16 cellular contexts compared by ENCODE assay signal in the genomic region with DNA sequence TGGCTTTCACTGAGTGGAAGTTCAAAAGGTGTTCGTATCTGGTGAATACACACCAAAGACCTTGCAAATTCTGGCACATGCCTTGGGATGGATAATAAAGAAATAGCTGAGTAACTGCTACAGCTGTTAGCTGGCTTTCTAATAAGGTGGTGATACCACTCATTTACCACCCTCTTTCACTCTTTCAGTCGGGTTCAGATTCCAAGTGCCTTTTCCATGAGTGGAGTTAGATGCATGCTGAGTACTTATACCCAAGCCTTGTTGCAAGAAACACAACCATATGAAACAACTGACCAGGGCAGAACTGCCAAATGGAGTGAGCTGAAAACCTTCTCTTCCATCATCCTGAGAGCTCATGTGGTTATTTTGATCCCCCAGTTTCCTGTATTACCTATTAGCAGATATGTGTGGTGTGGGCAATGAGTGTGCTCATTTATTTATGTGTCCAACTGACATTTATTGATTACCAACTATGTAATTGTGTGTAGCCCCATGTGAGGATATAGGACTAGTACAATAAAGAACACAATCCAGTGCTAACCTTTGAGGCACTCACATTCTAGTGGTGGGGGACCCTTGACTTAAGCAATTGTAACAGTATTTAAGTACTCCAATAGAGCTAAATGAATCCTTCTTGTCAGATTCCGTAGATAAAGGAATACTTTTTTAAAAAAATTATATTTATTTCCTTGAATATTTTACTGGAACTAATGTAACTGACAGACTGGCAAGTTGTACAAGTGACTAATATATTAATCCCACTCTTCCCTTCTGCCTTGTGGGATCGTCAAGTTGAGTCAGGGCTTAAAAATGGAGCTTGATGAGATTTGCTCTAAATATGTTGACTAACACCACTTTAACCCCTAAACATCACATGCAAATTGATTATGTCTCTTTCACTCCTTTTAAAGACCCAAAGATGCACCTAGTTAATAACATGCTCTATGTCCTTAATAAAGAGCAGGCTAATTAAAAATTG.
DNase-seq lines count a peak whose midpoint lies in the region; ATAC-seq and TF ChIP-seq lines count a peak whose summit lies in the region.
"Had no signal": no experiment of that assay in that cellular context is flagged by ENCODE, and none has a peak within 500 bp of the region (broad histone marks: within the 10 kb centered on the region; RNA-seq: fewer than 3 reads in every experiment).

No MANE protein-coding gene starts in this region.

- peak overlapping the region; percentile 54 for H3K4me2 ChIP-seq in smooth muscle cell
- H3K4me2 ChIP-seq: A549 had no signal

- no peak overlapping the region for H3K4me3 ChIP-seq in RWPE2 (ENCODE audit: severe bottlenecking)
- H3K4me3 ChIP-seq in smooth muscle cell, result no peak overlapping the region
- H3K4me3 ChIP-seq: A549 had no signal

- intact Hi-C loops in activated CD4-positive, alpha-beta T cell treated with anti-CD3 and anti-CD28 coated beads for 36 hours (cut with DNase I, micrococcal nuclease), result loop anchor here in 1 of 2 experiments (10.0 kb wide), 1 partner anchor 271 kb away; no protein-coding TSS in a partner anchor

- no peak overlapping the region for H3K4me3 Mint-ChIP-seq in activated CD4-positive, alpha-beta T cell treated with anti-CD3 and anti-CD28 coated beads for 36 hours

- CTCF ChIA-PET in activated CD4-positive, alpha-beta T cell treated with anti-CD3 and anti-CD28 coated beads for 36 hours (lab: Charles Lee), result interaction anchor here (0.6 to 12.2 kb wide), 11 partner anchors 8 to 238 kb away, joined by 3 to 113 read pairs (median 3); no protein-coding TSS in a partner anchor

- H3K9me3 Mint-ChIP-seq in activated CD4-positive, alpha-beta T cell treated with anti-CD3 and anti-CD28 coated beads for 36 hours (ENCODE audit: low read depth), result peaks cover 10% of the 10 kb centered on the region

- no peaks in the 10 kb centered on the region for H3K27me3 Mint-ChIP-seq in activated CD4-positive, alpha-beta T cell treated with anti-CD3 and anti-CD28 coated beads for 36 hours

- peaks cover 92% of the 10 kb centered on the region for H3K4me1 Mint-ChIP-seq in activated CD4-positive, alpha-beta T cell treated with anti-CD3 and anti-CD28 coated beads for 36 hours

- WGBS in smooth muscle cell (ENCODE audit: low lambda C conversion rate), result 55% methylated on average over 4 of the region's 4 CpGs

- no peak overlapping the region for H2AFZ ChIP-seq in smooth muscle cell (ENCODE audit: low read depth)
- H2AFZ ChIP-seq: parathyroid adenoma had no signal

- H3K36me3 Mint-ChIP-seq in activated CD4-positive, alpha-beta T cell treated with anti-CD3 and anti-CD28 coated beads for 36 hours (ENCODE audit: low read depth), result peaks cover 80% of the 10 kb centered on the region

- ATAC-seq in activated CD4-positive, alpha-beta T cell treated with anti-CD3 and anti-CD28 coated beads for 36 hours, result no peak
- ATAC-seq in RWPE2 (ENCODE audit: low read depth), result peak; percentile 71
- ATAC-seq in GM18867 (IDR thresholded peaks at IDR 0.05; ENCODE audit: unreplicated experiment), result no peak
- ATAC-seq: A549, Right ventricle myocardium inferior had no signal

- POLR2A ChIA-PET in activated CD4-positive, alpha-beta T cell treated with anti-CD3 and anti-CD28 coated beads for 36 hours (lab: Charles Lee), result interaction anchor here (0.7 kb wide), 1 partner anchor 1713 kb away, joined by 3 read pairs; no protein-coding TSS in a partner anchor

- peak overlapping the region; percentile 66 for H3K27ac Mint-ChIP-seq in activated CD4-positive, alpha-beta T cell treated with anti-CD3 and anti-CD28 coated beads for 36 hours

- peaks cover 58% of the 10 kb centered on the region for H3K79me2 ChIP-seq in smooth muscle cell (ENCODE audit: low read depth)
- H3K79me2 ChIP-seq: parathyroid adenoma had no signal

- H3K36me3 ChIP-seq in RWPE2 (ENCODE audit: low read depth) (no peaks in the 10 kb centered on the region; the same call in 1 of the 2 replicates), smooth muscle cell (ENCODE audit: low read depth) (no peaks in the 10 kb centered on the region)
- H3K36me3 ChIP-seq: WERI-Rb-1 had no signal

- peaks cover 32% of the 10 kb centered on the region for H3F3A ChIP-seq in smooth muscle cell (ENCODE audit: low read depth)

- H3K27me3 ChIP-seq in RWPE2 (ENCODE audit: insufficient read depth, poor library complexity, severe bottlenecking) (no peaks in the 10 kb centered on the region), smooth muscle cell (ENCODE audit: low read depth) (no peaks in the 10 kb centered on the region)

- no peak for DNase-seq in activated CD4-positive, alpha-beta T cell treated with anti-CD3 and anti-CD28 coated beads for 36 hours
- no peak for DNase-seq in activated CD4-positive, alpha-beta T cell treated with anti-CD3 and anti-CD28 coated beads, Interleukin-2, amount 50 U/mL, for 1 hour
- no peak for DNase-seq in RWPE2 (ENCODE audit: low spot score)
- DNase-seq in fibroblast of peridontal ligament (ENCODE audit: extremely low read depth), result peak; percentile 48
- no peak for DNase-seq in smooth muscle cell (lab: John Stamatoyannopoulos, UW; ENCODE audit: unreplicated experiment)
- DNase-seq in SKM-1 (lab: John Stamatoyannopoulos, UW; ENCODE audit: unreplicated experiment), result no peak
- no peak for DNase-seq in stimulated activated CD4-positive, alpha-beta T cell treated with anti-CD3 and anti-CD28 coated beads, Interleukin-12 subunit alpha, Interleukin-12 subunit beta, amount 100 ng/mL, for 4 hours
- DNase-seq: cerebellar nuclear complex; DND-41; MM.1S; stimulated activated CD4-positive, alpha-beta T cell treated with anti-CD3 and anti-CD28 coated beads, Interleukin-4, amount 100 ng/mL, for 4 hours; WERI-Rb-1 had no signal

- H3K9ac ChIP-seq in smooth muscle cell (ENCODE audit: low read depth), result peak overlapping the region; percentile 46
- H3K9ac ChIP-seq: parathyroid adenoma had no signal

- H3K4me1 ChIP-seq in RWPE2 (ENCODE audit: insufficient read depth, poor library complexity, severe bottlenecking) (peaks cover 58% of the 10 kb centered on the region), smooth muscle cell (ENCODE audit: low read depth) (peaks cover 13% of the 10 kb centered on the region)
- H3K4me1 ChIP-seq: parathyroid adenoma had no signal

- H4K20me1 ChIP-seq in smooth muscle cell (ENCODE audit: low read depth), result no peaks in the 10 kb centered on the region

- peak overlapping the region; percentile 94 for H3K27ac ChIP-seq in RWPE2 (ENCODE audit: poor library complexity, severe bottlenecking)
- H3K27ac ChIP-seq in smooth muscle cell (ENCODE audit: low read depth), result peak overlapping the region; percentile 85
- H3K27ac ChIP-seq: A549, parathyroid adenoma, WERI-Rb-1 had no signal

- TF ChIP-seq CTCF in RWPE2 (IDR thresholded peaks at IDR 0.05; ENCODE audit: poor library complexity, severe bottlenecking) (no peak), smooth muscle cell (IDR thresholded peaks at IDR 0.05; ENCODE audit: borderline replicate concordance, insufficient read depth, poor library complexity, severe bottlenecking) (no peak)

- H3K9me3 ChIP-seq in RWPE2 (ENCODE audit: severe bottlenecking) (no peaks in the 10 kb centered on the region), smooth muscle cell (replicated peaks; ENCODE audit: low read depth) (no peaks in the 10 kb centered on the region)
- H3K9me3 ChIP-seq: A549 had no signal
